Comparison of ENCODE assay signal across 21 cellular contexts in genomic region chr12:68003777-68004176, GRCh38. TPM values are rescaled to one million over a fixed set of nuclear protein-coding genes. Genes with fewer than 3 reads are reported as not detected.
"Had no signal": no experiment of that assay in that cellular context is flagged by ENCODE, and none has a peak within 500 bp of the region (broad histone marks: within the 10 kb centered on the region; RNA-seq: fewer than 3 reads in every experiment).

No MANE protein-coding gene starts in this region.

- DNase-seq: KBM-7, MG63, NCI-H1092 treated with DMSO at 0.1 percent for 48 hours, NCI-H1436, NCI-H187, NCI-H2029, NCI-H2081 treated with DMSO at 0.1 percent for 48 hours, NCI-H2171, NCI-H226, NCI-H446, NCI-H510A, NCI-H524 treated with DMSO at 0.1 percent for 48 hours, NCI-H69, NCI-H774, Right ventricle myocardium superior, RPMI8226, SIG-M5 had no signal

- H3K4me1 ChIP-seq: SJSA1 had no signal

- H3K36me3 ChIP-seq: MG63, SJSA1 had no signal

- H3K4me3 ChIP-seq: MG63, SJSA1, SK-N-MC had no signal

- H3K27me3 ChIP-seq: MG63, SJSA1 had no signal

- H3K9me3 ChIP-seq: MG63, SJSA1 had no signal

- H3K27ac ChIP-seq: SJSA1, SK-N-MC had no signal

RNA-seq across cellular contexts. Expression of gene IFNG-AS1, which starts 14.5 kb away (rescaled TPM):
- total RNA-seq: HT1080, LHCN-M2, Right ventricle myocardium superior, SJSA1 had no signal
